In genomic region chr10:61869772-61870520, GRCh38 we compare ENCODE assay signal across 11 cellular contexts. TPM values are rescaled to one million over a fixed set of nuclear protein-coding genes. Genes with fewer than 3 reads are reported as not detected.
DNase-seq lines count a peak whose midpoint lies in the region; ATAC-seq, FAIRE-seq and TF ChIP-seq lines count a peak whose summit lies in the region.
"Had no signal": no experiment of that assay in that cellular context is flagged by ENCODE, and none has a peak within 500 bp of the region (broad histone marks: within the 10 kb centered on the region; RNA-seq: fewer than 3 reads in every experiment).

No MANE protein-coding gene starts in this region.

- H3K4me1 ChIP-seq in stomach, result peaks cover 5 to 34% (median 19%) of the 10 kb centered on the region in 4 donors

- 10 to 21% (median 13%) methylated on average over 6 of the region's 6 CpGs for WGBS in stomach, 5 donors

- no peak for TF ChIP-seq CTCF in stomach (IDR thresholded peaks at IDR 0.05)

- intact Hi-C loops in stomach (cut with DNase I; ENCODE audit: low total_unique reads), result no loop called here

- TF ChIP-seq POLR2A in H54 (IDR thresholded peaks at IDR 0.05; ENCODE audit: low read depth, low read length), result no peak
- no peak for TF ChIP-seq POLR2A in stomach (IDR thresholded peaks at IDR 0.05)

- no peaks in the 10 kb centered on the region for H3K36me3 ChIP-seq in stomach

- no peak for DNase-seq in H54 (ENCODE audit: insufficient read length, low spot score)
- peak; percentile 55 for DNase-seq in amniotic epithelial cell (ENCODE audit: low read depth)
- DNase-seq in hepatic stellate cell (ENCODE audit: low spot score), result peak; percentile 36
- DNase-seq in stomach, result no peak
- DNase-seq in stimulated activated CD4-positive, alpha-beta T cell treated with anti-CD3 and anti-CD28 coated beads, Interleukin-12 subunit alpha, Interleukin-12 subunit beta, amount 100 ng/mL, for 4 hours, result no peak
- no peak for DNase-seq in nucleus accumbens (lab: John Stamatoyannopoulos, UW)
- DNase-seq: activated CD4-positive, alpha-beta T cell treated with anti-CD3 and anti-CD28 coated beads for 1 hour; activated effector memory CD4-positive, alpha-beta T cell treated with anti-CD3 and anti-CD28 coated beads, Interleukin-2, amount 50 U/mL, for 16 hours; NCI-H1930 had no signal

- peak overlapping the region in 3 of 4 donors; percentile 5 to 22 (median 20) for H3K4me3 ChIP-seq in stomach

- H3K27ac ChIP-seq in stomach, result peak overlapping the region; percentile 27 to 63 (median 57)

- no peak for TF ChIP-seq EP300 in stomach (IDR thresholded peaks at IDR 0.05)

- H3K27me3 ChIP-seq in stomach, result no peaks in the 10 kb centered on the region

- H3K9me3 ChIP-seq in stomach, result no peaks in the 10 kb centered on the region

- FAIRE-seq in H54 (lab: Jason Lieb, UNC), result peak; percentile 41

- ATAC-seq in GM18868 (IDR thresholded peaks at IDR 0.05; ENCODE audit: unreplicated experiment) (no peak), GM19455 (IDR thresholded peaks at IDR 0.05; ENCODE audit: unreplicated experiment) (no peak)

RNA-seq across cellular contexts. Expression of gene ARID5B, which starts 31.6 kb away (rescaled TPM):
- total RNA-seq in stomach, result 10 to 100 TPM in 4 of 5 donors, 1 to 10 TPM in 1; 8.7 to 64.2 (median 21.9) TPM
- 1 to 10 TPM; 5.4 to 8.2 (median 5.9) TPM for polyA plus RNA-seq in stomach

Comparison
In these comparisons a context has a peak if more than half of its experiments do, and no peak if none do; other contexts are left out.
1. DNase-seq: peak in amniotic epithelial cell (single experiment) and hepatic stellate cell (single experiment); none in H54 (single experiment), stomach (single experiment), stimulated activated CD4-positive, alpha-beta T cell treated with anti-CD3 and anti-CD28 coated beads, Interleukin-12 subunit alpha, Interleukin-12 subunit beta, amount 100 ng/mL, for 4 hours (single experiment) and nucleus accumbens (0 of 56).